In the genomic region with DNA sequence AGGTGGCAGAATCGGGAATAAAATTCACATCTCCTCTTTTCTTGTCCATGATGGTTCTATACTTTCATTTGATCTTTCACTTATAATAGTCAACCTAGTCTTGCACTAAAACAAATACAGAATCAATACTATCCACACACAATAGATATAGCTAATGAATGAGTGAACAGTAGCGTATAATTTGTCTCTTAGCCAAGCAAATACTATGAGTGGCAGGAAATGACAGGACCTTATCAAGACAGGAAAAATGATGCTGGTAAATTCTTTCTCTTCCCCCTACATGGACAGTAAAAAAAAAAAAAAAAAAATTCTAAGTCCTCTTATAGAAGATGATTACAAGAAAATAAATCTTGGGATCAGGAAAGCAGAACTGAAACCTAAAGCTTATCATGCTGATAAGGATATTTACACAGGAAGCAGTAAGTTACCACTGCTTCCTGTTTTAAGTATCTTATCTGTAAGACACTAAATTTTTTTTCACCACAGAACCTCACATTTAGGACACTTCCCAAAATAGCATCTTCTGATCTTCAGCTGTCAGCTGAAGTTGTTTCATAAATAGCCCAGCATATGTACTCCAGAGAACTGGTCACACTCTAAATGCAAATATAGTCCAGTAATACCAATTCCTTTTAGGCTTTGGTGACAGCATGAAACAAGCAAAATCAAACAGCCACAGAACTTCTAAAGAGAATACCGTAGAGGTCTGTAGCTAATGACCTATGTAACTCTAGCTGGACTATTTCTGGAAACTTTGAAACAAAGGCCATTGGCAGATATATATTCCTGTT, we compare ENCODE assay signal across 9 cellular contexts. TPM values are rescaled to one million over a fixed set of nuclear protein-coding genes. Genes with fewer than 3 reads are reported as not detected.
DNase-seq lines count a peak whose midpoint lies in the region; ATAC-seq, FAIRE-seq and TF ChIP-seq lines count a peak whose summit lies in the region.
"Had no signal": no experiment of that assay in that cellular context is flagged by ENCODE, and none has a peak within 500 bp of the region (broad histone marks: within the 10 kb centered on the region; RNA-seq: fewer than 3 reads in every experiment).

No MANE protein-coding gene starts in this region.

- peaks cover 0 to 12% (median 7%) of the 10 kb centered on the region in 4 donors for H3K36me3 ChIP-seq in liver (ENCODE audit: control insufficient read depth in 4 of 4, insufficient read depth in 3 of 4, low read depth in 1 of 4, low read length in 3 of 4)

- peak overlapping the region; percentile 52 for H3K4me3 Mint-ChIP-seq in activated CD8-positive, alpha-beta T cell treated with anti-CD3 and anti-CD28 coated beads for 36 hours

- WGBS in liver = 18% methylated on average over 3 of the region's 3 CpGs

- H3K4me3 ChIP-seq in liver (ENCODE audit: low read depth in 1 of 3, low read length in 3 of 3) = no peak overlapping the region

- H3K36me3 Mint-ChIP-seq in activated CD8-positive, alpha-beta T cell treated with anti-CD3 and anti-CD28 coated beads for 36 hours (ENCODE audit: low read depth) = peaks cover 2% of the 10 kb centered on the region

- CTCF ChIA-PET in activated CD8-positive, alpha-beta T cell treated with anti-CD3 and anti-CD28 coated beads for 36 hours (lab: Charles Lee) = interaction anchor here (0.9 to 1.5 kb wide), 6 partner anchors 9 to 233 kb away, joined by 3 to 5 read pairs (median 3); no protein-coding TSS in a partner anchor

- H3K9me3 ChIP-seq in liver (ENCODE audit: control insufficient read depth in 4 of 4, low read length in 3 of 4) = no peaks in the 10 kb centered on the region

- TF ChIP-seq CTCF in D721Med (IDR thresholded peaks at IDR 0.05; ENCODE audit: insufficient read depth, missing control alignments) (no peak), GM20000 (IDR thresholded peaks at IDR 0.05; ENCODE audit: extremely low read depth, missing control alignments) (no peak), liver (IDR thresholded peaks at IDR 0.05; ENCODE audit: low read depth, low read length, missing input control) (no peak)
- TF ChIP-seq CTCF in activated CD8-positive, alpha-beta T cell treated with anti-CD3 and anti-CD28 coated beads for 36 hours (IDR thresholded peaks at IDR 0.05) = no peak

- DNase-seq in D721Med (ENCODE audit: insufficient read length, low spot score) (no peak), GM20000 (ENCODE audit: low spot score) (peak; percentile 67), EL (no peak), NCI-H748 treated with DMSO at 0.1 percent for 48 hours (lab: John Stamatoyannopoulos, UW) (no peak), amniotic stem cell (lab: John Stamatoyannopoulos, UW) (no peak)
- DNase-seq in activated CD8-positive, alpha-beta T cell treated with anti-CD3 and anti-CD28 coated beads for 36 hours = no peak

- peak; percentile 5 to 25 for TF ChIP-seq RAD21 in liver (IDR thresholded peaks at IDR 0.05)

- intact Hi-C loops in activated CD8-positive, alpha-beta T cell treated with anti-CD3 and anti-CD28 coated beads for 36 hours (cut with micrococcal nuclease) = no loop called here

- ATAC-seq in HG03520 (IDR thresholded peaks at IDR 0.05; ENCODE audit: unreplicated experiment) = peak; percentile 98
- peak; percentile 78 for ATAC-seq in activated CD8-positive, alpha-beta T cell treated with anti-CD3 and anti-CD28 coated beads for 36 hours

- H3K4me1 ChIP-seq in liver (ENCODE audit: control insufficient read depth in 4 of 4, insufficient read depth in 4 of 4, low read length in 3 of 4) = peaks cover 3 to 37% (median 25%) of the 10 kb centered on the region in 4 donors

- FAIRE-seq in D721Med (lab: Jason Lieb, UNC) = peak; percentile 46
- FAIRE-seq: H1 had no signal

- H3K4me1 Mint-ChIP-seq in activated CD8-positive, alpha-beta T cell treated with anti-CD3 and anti-CD28 coated beads for 36 hours (ENCODE audit: low read depth) = peaks cover 23% of the 10 kb centered on the region

- no peaks in the 10 kb centered on the region for H3K27me3 ChIP-seq in liver (ENCODE audit: control insufficient read depth in 4 of 4, insufficient read depth in 4 of 4, low read length in 3 of 4)

- H3K27ac Mint-ChIP-seq in activated CD8-positive, alpha-beta T cell treated with anti-CD3 and anti-CD28 coated beads for 36 hours = peak overlapping the region; percentile 64

- peak overlapping the region; percentile 59 to 74 for H3K27ac ChIP-seq in liver (ENCODE audit: low read depth in 1 of 2, low read length in 2 of 2)

- POLR2A ChIA-PET in activated CD8-positive, alpha-beta T cell treated with anti-CD3 and anti-CD28 coated beads for 36 hours (lab: Charles Lee) = interaction anchor here (0.6 kb wide), 1 partner anchor 537 kb away, joined by 3 read pairs; no protein-coding TSS in a partner anchor

- no peaks in the 10 kb centered on the region for H3K27me3 Mint-ChIP-seq in activated CD8-positive, alpha-beta T cell treated with anti-CD3 and anti-CD28 coated beads for 36 hours

- H3K9me3 Mint-ChIP-seq in activated CD8-positive, alpha-beta T cell treated with anti-CD3 and anti-CD28 coated beads for 36 hours = peaks cover 3% of the 10 kb centered on the region

- H3K9ac ChIP-seq in liver (ENCODE audit: low read depth in 1 of 2, low read length in 2 of 2) = peak overlapping the region in 1 of 2 donors; percentile 47

TF ChIP-seq in liver, 16 proteins besides CTCF, POLR2A, EP300 and RAD21:
- no peak for TF ChIP-seq TAF1 (conservative IDR thresholded peaks at IDR 0.05)
- TF ChIP-seq HNF4A (conservative IDR thresholded peaks at IDR 0.05) = peak; percentile 34 to 36
- TF ChIP-seq YY1 (IDR thresholded peaks at IDR 0.05) = peak; percentile 25
- TF ChIP-seq GABPA (IDR thresholded peaks at IDR 0.05 in 1 of 2, conservative IDR thresholded peaks at IDR 0.05 in 1 of 2) = peak; percentile 37 to 49
- peak; percentile 8 for TF ChIP-seq FOXA2 (IDR thresholded peaks at IDR 0.05)
- TF ChIP-seq RXRA (IDR thresholded peaks at IDR 0.05) = no peak
- TF ChIP-seq NR2F2 (IDR thresholded peaks at IDR 0.05) = peak; percentile 53
TF ChIP-seq in liver: peak in this region for 5.

RNA-seq across cellular contexts. Expression of a gene that starts 27.0 kb away (rescaled TPM):
- 1 to 10 TPM; 3.5 to 4.0 TPM for total RNA-seq in activated CD8-positive, alpha-beta T cell treated with anti-CD3 and anti-CD28 coated beads for 36 hours
- total RNA-seq in liver = 10 to 100 TPM in 1 of 2 donors, 1 to 10 TPM in 1; 8.3 to 11.6 TPM
- polyA plus RNA-seq in liver = 1 to 10 TPM; 7.4 to 8.9 TPM
